Comparison of ENCODE assay signal across 25 cellular contexts in the genomic region with DNA sequence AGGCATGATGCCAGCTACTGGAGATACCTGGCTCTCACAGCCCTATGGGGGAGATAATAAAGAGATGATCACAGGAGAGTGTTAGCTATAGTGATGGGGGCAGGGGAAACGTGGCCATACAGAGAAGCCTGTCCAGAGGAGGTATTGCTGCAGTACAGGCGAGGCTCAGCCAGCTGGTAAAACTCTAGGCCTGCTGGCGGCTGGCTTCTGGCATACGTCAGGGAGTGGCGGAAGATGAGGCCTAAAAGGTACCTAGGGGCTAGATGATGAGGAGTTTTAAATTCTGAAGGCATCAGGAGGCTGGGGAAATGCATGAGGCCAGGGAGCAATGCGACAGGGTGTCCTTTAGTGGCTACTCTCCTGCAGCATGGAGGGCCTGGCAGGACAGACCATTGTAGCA.
"Had no signal": no experiment of that assay in that cellular context is flagged by ENCODE, and none has a peak within 500 bp of the region (broad histone marks: within the 10 kb centered on the region; RNA-seq: fewer than 3 reads in every experiment).

No MANE protein-coding gene starts in this region.

- ATAC-seq: Panc1, Right ventricle myocardium inferior, T-cell had no signal

- H3K4me1 Mint-ChIP-seq: activated B cell treated with CpG ODN at 0.5 μM for 24 hours; activated CD4-positive, alpha-beta memory T cell treated with anti-CD3 and anti-CD28 coated beads, Interleukin-2, amount 10 ng/mL, durations not matched to agents 7 days and 5 days; activated CD4-positive, alpha-beta T cell treated with anti-CD3 and anti-CD28 coated beads, Interleukin-2, amount 10 ng/mL, durations not matched to agents 7 days and 5 days; T-cell had no signal

- H3K27me3 ChIP-seq: adrenal gland, SJCRH30 had no signal

- H3K4me1 ChIP-seq: adrenal gland had no signal

- DNase-seq: activated B cell treated with CpG ODN at 0.5 μM for 24 hours; activated CD4-positive, alpha-beta memory T cell treated with anti-CD3 and anti-CD28 coated beads, Interleukin-2, amount 10 ng/mL, durations not matched to agents 7 days and 5 days; activated CD4-positive, alpha-beta T cell treated with anti-CD3 and anti-CD28 coated beads, Interleukin-2, amount 10 ng/mL, durations not matched to agents 7 days and 5 days; activated naive CD4-positive, alpha-beta T cell treated with anti-CD3 and anti-CD28 coated beads, Interleukin-2, amount 50 U/mL, for 16 hours; activated naive CD8-positive, alpha-beta T cell treated with anti-CD3 and anti-CD28 coated beads, Interleukin-2, amount 10 ng/mL, durations not matched to agents 7 days and 5 days; adrenal gland; anterior cingulate cortex; caudate nucleus; NCI-H1092 treated with DMSO at 0.1 percent for 48 hours; NCI-H1417 treated with DMSO at 0.1 percent for 48 hours; NCI-H1694 treated with DMSO at 0.1 percent for 48 hours; NCI-H2029 treated with DMSO at 0.1 percent for 48 hours; NCI-H510A treated with DMSO at 0.1 percent for 48 hours; NCI-H69; NK-92 treated with Interleukin-12 subunit alpha and Interleukin-12 subunit beta, amount 100 ng/mL, for 24 hours; OCI-M1; RPMI8226; SJCRH30; T-cell; T-helper 2 cell; T1000 had no signal

- H3K27me3 Mint-ChIP-seq: activated B cell treated with CpG ODN at 0.5 μM for 24 hours; activated CD4-positive, alpha-beta memory T cell treated with anti-CD3 and anti-CD28 coated beads, Interleukin-2, amount 10 ng/mL, durations not matched to agents 7 days and 5 days; activated CD4-positive, alpha-beta T cell treated with anti-CD3 and anti-CD28 coated beads, Interleukin-2, amount 10 ng/mL, durations not matched to agents 7 days and 5 days; activated naive CD8-positive, alpha-beta T cell treated with anti-CD3 and anti-CD28 coated beads, Interleukin-2, amount 10 ng/mL, durations not matched to agents 7 days and 5 days; IgD-negative memory B cell; T-cell had no signal

- H3K27ac ChIP-seq: adrenal gland, KMS-11, SJCRH30 had no signal

- H3K9me3 ChIP-seq: SJCRH30 had no signal

- H3K4me3 Mint-ChIP-seq: activated B cell treated with CpG ODN at 0.5 μM for 24 hours; activated CD4-positive, alpha-beta memory T cell treated with anti-CD3 and anti-CD28 coated beads, Interleukin-2, amount 10 ng/mL, durations not matched to agents 7 days and 5 days; activated CD4-positive, alpha-beta T cell treated with anti-CD3 and anti-CD28 coated beads, Interleukin-2, amount 10 ng/mL, durations not matched to agents 7 days and 5 days; activated naive CD8-positive, alpha-beta T cell treated with anti-CD3 and anti-CD28 coated beads, Interleukin-2, amount 10 ng/mL, durations not matched to agents 7 days and 5 days; IgD-negative memory B cell; T-cell had no signal

- H3K4me3 ChIP-seq: adrenal gland, SJCRH30 had no signal

- H3K27ac Mint-ChIP-seq: activated B cell treated with CpG ODN at 0.5 μM for 24 hours; activated CD4-positive, alpha-beta memory T cell treated with anti-CD3 and anti-CD28 coated beads, Interleukin-2, amount 10 ng/mL, durations not matched to agents 7 days and 5 days; activated CD4-positive, alpha-beta T cell treated with anti-CD3 and anti-CD28 coated beads, Interleukin-2, amount 10 ng/mL, durations not matched to agents 7 days and 5 days; activated naive CD8-positive, alpha-beta T cell treated with anti-CD3 and anti-CD28 coated beads, Interleukin-2, amount 10 ng/mL, durations not matched to agents 7 days and 5 days; IgD-negative memory B cell had no signal
